In the genomic region with DNA sequence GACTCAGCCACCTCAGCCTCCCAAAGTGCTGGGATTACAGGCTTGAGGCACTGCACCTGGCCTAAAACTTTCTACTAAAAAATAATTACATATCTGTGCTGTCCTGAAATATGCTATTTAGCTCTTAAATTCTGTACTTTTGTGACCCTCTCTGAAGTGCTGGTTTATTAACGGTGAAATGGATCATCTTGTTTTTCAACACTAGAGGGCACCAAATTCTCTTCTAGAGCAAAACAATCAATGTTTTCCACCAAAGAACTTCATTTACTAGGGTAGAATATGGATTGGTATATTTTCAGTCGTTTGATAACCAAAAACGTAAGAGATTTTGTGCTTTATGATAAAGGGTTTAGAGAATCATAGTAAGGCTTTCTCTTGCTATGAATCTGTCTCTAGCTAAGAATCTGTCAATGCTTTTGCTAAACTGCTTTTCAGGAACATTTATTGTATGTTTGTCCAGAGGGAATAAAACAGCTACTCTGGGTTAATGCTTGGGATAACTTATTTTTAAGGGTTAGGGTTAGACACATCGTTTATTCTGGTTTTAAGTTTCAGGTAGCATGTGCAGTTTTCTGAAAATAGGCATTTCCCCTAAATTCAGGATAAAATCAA, we compare ENCODE assay signal across 8 cellular contexts.
DNase-seq lines count a peak whose midpoint lies in the region; ATAC-seq and TF ChIP-seq lines count a peak whose summit lies in the region.

No MANE protein-coding gene starts in this region.

- no peak overlapping the region for H3K27ac ChIP-seq in 22Rv1

- H3K4me1 Mint-ChIP-seq in neural crest cell: no peaks in the 10 kb centered on the region

- ATAC-seq in HG02943 (IDR thresholded peaks at IDR 0.05; ENCODE audit: low read depth, unreplicated experiment): peak; percentile 56

- no peaks in the 10 kb centered on the region for H3K27me3 Mint-ChIP-seq in neural crest cell (ENCODE audit: low read depth)

- TF ChIP-seq CTCF in 22Rv1 (IDR thresholded peaks at IDR 0.05): peak; percentile 78
- TF ChIP-seq CTCF in GM12864 (IDR thresholded peaks at IDR 0.05; ENCODE audit: low read depth, low read length, missing control alignments): peak; percentile 30
- peak; percentile 85 for TF ChIP-seq CTCF in neural crest cell (conservative IDR thresholded peaks at IDR 0.05)

- no peak overlapping the region for H3K4me3 Mint-ChIP-seq in neural crest cell

- H3K9me3 Mint-ChIP-seq in neural crest cell: peaks cover 2% of the 10 kb centered on the region

- no peak overlapping the region for H3K27ac Mint-ChIP-seq in neural crest cell (ENCODE audit: unreplicated experiment)

- H3K36me3 Mint-ChIP-seq in neural crest cell (ENCODE audit: low read depth): peaks cover 2% of the 10 kb centered on the region

- no peak overlapping the region for H3K4me3 ChIP-seq in GM12864 (ENCODE audit: low read depth, low read length)

- DNase-seq in GM12864 (ENCODE audit: low read depth) (no peak), NCI-H460 (ENCODE audit: extremely low read depth, low read depth) (peak; percentile 28), dermis microvascular lymphatic vessel endothelial cell (ENCODE audit: low read depth in 2 of 2) (peak; percentile 9 to 35), neural crest cell (ENCODE audit: low read depth, low spot score) (no peak), DMS153 treated with DMSO at 0.1 percent for 48 hours (lab: John Stamatoyannopoulos, UW; ENCODE audit: unreplicated experiment) (no peak)
- DNase-seq in activated CD4-positive, alpha-beta T cell treated with anti-CD3 and anti-CD28 coated beads for 1 hour: no peak

Comparison
In these comparisons a context has a peak if more than half of its experiments do, and no peak if none do; other contexts are left out.
1. CTCF ChIP-seq: peak in every context shown above with its lines; median percentile 85 in neural crest cell; 78 in 22Rv1; 30 in GM12864.
2. DNase-seq: peak in NCI-H460 (single experiment) and dermis microvascular lymphatic vessel endothelial cell (2 of 2); none in GM12864 (single experiment), neural crest cell (single experiment), activated CD4-positive, alpha-beta T cell treated with anti-CD3 and anti-CD28 coated beads for 1 hour (single experiment) and DMS153 treated with DMSO at 0.1 percent for 48 hours (single experiment).